20 cellular contexts compared by ENCODE assay signal in genomic region chr18:9925369-9925768, GRCh38. TPM values are rescaled to one million over a fixed set of nuclear protein-coding genes. Genes with fewer than 3 reads are reported as not detected.
A peak's percentile ranks its signal among the peaks of the same experiment; 100 is the strongest.
DNase-seq lines count a peak whose midpoint lies in the region; ATAC-seq, FAIRE-seq and TF ChIP-seq lines count a peak whose summit lies in the region.
"Had no signal": no experiment of that assay in that cellular context is flagged by ENCODE, and none has a peak within 500 bp of the region (broad histone marks: within the 10 kb centered on the region; RNA-seq: fewer than 3 reads in every experiment).

No MANE protein-coding gene starts in this region.

- TF ChIP-seq CTCF in mammary epithelial cell (conservative IDR thresholded peaks at IDR 0.05 in 1 of 2, IDR thresholded peaks at IDR 0.05 in 1 of 2; ENCODE audit: extremely low read depth in 1 of 2, insufficient read depth in 1 of 2, low read depth in 1 of 2, low read length in 2 of 2): no peak
- TF ChIP-seq CTCF in heart right ventricle (IDR thresholded peaks at IDR 0.05): no peak
- TF ChIP-seq CTCF in gastrocnemius medialis (IDR thresholded peaks at IDR 0.05 in 4 of 5, conservative IDR thresholded peaks at IDR 0.05 in 1 of 5): no peak
- TF ChIP-seq CTCF in Calu3 (IDR thresholded peaks at IDR 0.05; ENCODE audit: unreplicated experiment): no peak

- no peak overlapping the region for H2AFZ ChIP-seq in mammary epithelial cell (ENCODE audit: low read depth, low read length)
- H2AFZ ChIP-seq: PC-9 had no signal

- H3K4me1 Mint-ChIP-seq in T-helper 17 cell: peaks cover 36% of the 10 kb centered on the region
- peaks cover 38% of the 10 kb centered on the region for H3K4me1 Mint-ChIP-seq in Calu3 (ENCODE audit: low read depth, unreplicated experiment)

- WGBS in mammary epithelial cell (ENCODE audit: low coverage, missing lambda C conversion rate): 57% methylated on average over 1 of the region's 1 CpG
- 20 to 35% methylated on average over 1 of the region's 1 CpG for WGBS in heart right ventricle, 2 donors

- H3K4me2 ChIP-seq in mammary epithelial cell (ENCODE audit: insufficient read depth, low read depth, low read length): no peak overlapping the region

- in situ Hi-C loops in mammary epithelial cell (cut with MboI; ENCODE audit: low sequenced_read_pairs in 2 of 2): no loop called here
- in situ Hi-C loops in gastrocnemius medialis (cut with MboI; ENCODE audit: low sequenced_read_pairs in 4 of 4): loop anchor here in 1 of 4 donors (25.0 kb wide), 1 partner anchor 338 kb away; no protein-coding TSS in a partner anchor

- BruUV-seq in mammary epithelial cell (replicated peaks; lab: Mats Ljungman, UMichigan) (no TSS peak), Calu3 (replicated peaks; lab: Mats Ljungman, UMichigan) (no TSS peak)

- H3K27ac ChIP-seq in mammary epithelial cell (ENCODE audit: insufficient read depth, low read depth, low read length): peak overlapping the region; percentile 22
- H3K27ac ChIP-seq in heart right ventricle: peak overlapping the region in 4 of 10 donors; percentile 7 to 46 (median 32)
- H3K27ac ChIP-seq in gastrocnemius medialis: peak overlapping the region in 3 of 4 donors; percentile 1 to 25 (median 12)
- H3K27ac ChIP-seq: PC-9 had no signal

- H3K4me3 Mint-ChIP-seq in T-helper 17 cell: no peak overlapping the region
- no peak overlapping the region for H3K4me3 Mint-ChIP-seq in Calu3 (ENCODE audit: low read depth, unreplicated experiment)
- H3K4me3 Mint-ChIP-seq: activated CD8-positive, alpha-beta memory T cell treated with anti-CD3 and anti-CD28 coated beads, Interleukin-2, amount 10 ng/mL, durations not matched to agents 7 days and 5 days; WTC11 had no signal

- H3K27me3 ChIP-seq in mammary epithelial cell (ENCODE audit: insufficient read depth, low read length) (no peaks in the 10 kb centered on the region), heart right ventricle (no peaks in the 10 kb centered on the region), gastrocnemius medialis (no peaks in the 10 kb centered on the region)
- H3K27me3 ChIP-seq: left lung, spleen had no signal

- peaks cover 43% of the 10 kb centered on the region for H3K4me1 ChIP-seq in mammary epithelial cell (ENCODE audit: insufficient read depth, low read length)
- peaks cover 6 to 100% (median 98%) of the 10 kb centered on the region in 9 donors for H3K4me1 ChIP-seq in heart right ventricle
- peaks cover 92 to 96% of the 10 kb centered on the region in 2 donors for H3K4me1 ChIP-seq in gastrocnemius medialis

- peaks cover 46% of the 10 kb centered on the region for H4K20me1 ChIP-seq in mammary epithelial cell (ENCODE audit: insufficient read depth, low read length)

- peak in 5 of 8 donors; percentile 34 to 66 (median 51) for ATAC-seq in heart right ventricle
- ATAC-seq in gastrocnemius medialis: no peak
- ATAC-seq in GM21515 (IDR thresholded peaks at IDR 0.05; ENCODE audit: unreplicated experiment): no peak
- ATAC-seq in T-helper 17 cell: no peak
- ATAC-seq: activated CD8-positive, alpha-beta memory T cell treated with anti-CD3 and anti-CD28 coated beads, Interleukin-2, amount 10 ng/mL, durations not matched to agents 7 days and 5 days; left lung; WTC11 had no signal

- DNase-seq in HCEC 1CT: peak; percentile 12
- DNase-seq in mammary epithelial cell: no peak
- no peak for DNase-seq in heart right ventricle
- DNase-seq in gastrocnemius medialis: no peak
- DNase-seq in T-helper 17 cell: no peak
- no peak for DNase-seq in Calu3
- DNase-seq in HTR-8/SVneo (ENCODE audit: insufficient read length, low spot score): no peak
- DNase-seq: activated CD8-positive, alpha-beta memory T cell treated with anti-CD3 and anti-CD28 coated beads, Interleukin-2, amount 10 ng/mL, durations not matched to agents 7 days and 5 days; activated naive CD4-positive, alpha-beta T cell treated with Interleukin-2 at 50 U/mL for 16 hours; C1 segment of cervical spinal cord; central memory CD4-positive, alpha-beta T cell; DMS79 treated with DMSO at 0.1 percent for 48 hours; left lung; NCI-H1436 treated with DMSO at 0.1 percent for 48 hours; NCI-H510A; PC-9; spleen; SW 1271 had no signal

- H3K79me2 ChIP-seq in mammary epithelial cell (ENCODE audit: insufficient read depth, low read length): peaks cover 99% of the 10 kb centered on the region

- H3K4me3 ChIP-seq in mammary epithelial cell (replicated peaks in 1 of 3; ENCODE audit: insufficient read depth in 1 of 3, low read depth in 2 of 3, low read length in 3 of 3): no peak overlapping the region
- H3K4me3 ChIP-seq in heart right ventricle: no peak overlapping the region
- H3K4me3 ChIP-seq in gastrocnemius medialis: no peak overlapping the region
- H3K4me3 ChIP-seq: left lung, PC-9, spleen had no signal

- no peak for TF ChIP-seq POLR2A in gastrocnemius medialis (IDR thresholded peaks at IDR 0.05)

- H3K27ac Mint-ChIP-seq in T-helper 17 cell (no peak overlapping the region), Calu3 (ENCODE audit: unreplicated experiment) (no peak overlapping the region)
- H3K27ac Mint-ChIP-seq: activated CD8-positive, alpha-beta memory T cell treated with anti-CD3 and anti-CD28 coated beads, Interleukin-2, amount 10 ng/mL, durations not matched to agents 7 days and 5 days; WTC11 had no signal

- H3K9me3 ChIP-seq in mammary epithelial cell (replicated peaks; ENCODE audit: insufficient read depth, low read length) (no peaks in the 10 kb centered on the region), heart right ventricle (no peaks in the 10 kb centered on the region), gastrocnemius medialis (no peaks in the 10 kb centered on the region), T-helper 17 cell (ENCODE audit: control insufficient read depth, low read length, poor library complexity, severe bottlenecking) (no peaks in the 10 kb centered on the region)
- H3K9me3 ChIP-seq: left lung, spleen had no signal

- intact Hi-C loops in mammary epithelial cell (cut with micrococcal nuclease): no loop called here
- intact Hi-C loops in heart right ventricle (cut with DNase I): loop anchor here in 1 of 10 donors (5.0 to 10.0 kb wide), 2 partner anchors 103 to 221 kb away; partner anchors contain the start of gene RAB31
- intact Hi-C loops in gastrocnemius medialis (cut with DNase I; ENCODE audit: low total_unique reads): no loop called here
- intact Hi-C loops in Calu3 (cut with micrococcal nuclease; ENCODE audit: unreplicated experiment): loop anchor here (10.0 kb wide), 2 partner anchors 141 to 331 kb away; no protein-coding TSS in a partner anchor

- H3K9ac ChIP-seq in mammary epithelial cell (ENCODE audit: insufficient read depth, low read length): no peak overlapping the region

- dilution Hi-C loops in mammary epithelial cell (cut with HindIII; ENCODE audit: low sequenced_read_pairs): no loop called here

- no peaks in the 10 kb centered on the region for H3K9me3 Mint-ChIP-seq in Calu3 (ENCODE audit: low read depth, unreplicated experiment)
- H3K9me3 Mint-ChIP-seq: WTC11 had no signal

- H3K36me3 ChIP-seq in mammary epithelial cell (ENCODE audit: insufficient read depth, low read length) (no peaks in the 10 kb centered on the region), heart right ventricle (no peaks in the 10 kb centered on the region), gastrocnemius medialis (no peaks in the 10 kb centered on the region)
- H3K36me3 ChIP-seq: left lung, spleen had no signal

- H3K27me3 Mint-ChIP-seq in T-helper 17 cell (no peaks in the 10 kb centered on the region), Calu3 (ENCODE audit: unreplicated experiment) (no peaks in the 10 kb centered on the region)
- H3K27me3 Mint-ChIP-seq: activated CD8-positive, alpha-beta memory T cell treated with anti-CD3 and anti-CD28 coated beads, Interleukin-2, amount 10 ng/mL, durations not matched to agents 7 days and 5 days had no signal

- H3K36me3 Mint-ChIP-seq in T-helper 17 cell (ENCODE audit: low read depth) (no peaks in the 10 kb centered on the region), Calu3 (ENCODE audit: insufficient read depth, unreplicated experiment) (no peaks in the 10 kb centered on the region)
- H3K36me3 Mint-ChIP-seq: activated CD8-positive, alpha-beta memory T cell treated with anti-CD3 and anti-CD28 coated beads, Interleukin-2, amount 10 ng/mL, durations not matched to agents 7 days and 5 days; WTC11 had no signal

- FAIRE-seq in HTR-8/SVneo (lab: Jason Lieb, UNC): no peak

- CTCF ChIA-PET in mammary epithelial cell (lab: Charles Lee; ENCODE audit: low non-redundant PET) (no interaction called here), Calu3 (lab: Charles Lee) (no interaction called here)

RNA-seq across cellular contexts. Expression of gene VAPA, which starts 11.6 kb away (rescaled TPM):
- total RNA-seq in mammary epithelial cell (100 to 1,000 TPM; 199 to 223 TPM), heart right ventricle (100 to 1,000 TPM; 202 to 269 (median 237) TPM), gastrocnemius medialis (100 to 1,000 TPM; 227 to 320 (median 243) TPM), T-helper 17 cell (100 to 1,000 TPM; 149 to 161 TPM), Calu3 (2022) (196 and 227 TPM in 2 replicates)
- polyA plus RNA-seq in mammary epithelial cell (225 TPM), heart right ventricle (100 to 1,000 TPM in 1 of 2 donors, 10 to 100 TPM in 1; 33.2 to 152 TPM)
- 311 TPM for polyA minus RNA-seq in mammary epithelial cell

RNA-seq across cellular contexts. Expression of gene TXNDC2, which starts 39.6 kb away (rescaled TPM):
- not detected for total RNA-seq in mammary epithelial cell
- polyA plus RNA-seq in mammary epithelial cell: 0.09 TPM
- 0.67 TPM for polyA minus RNA-seq in mammary epithelial cell
- total RNA-seq in heart right ventricle: under 1 TPM in 1 of 10 donors, not detected in 9; 0.22 TPM
- under 1 TPM in 1 of 2 donors, not detected in 1; 0.04 TPM for polyA plus RNA-seq in heart right ventricle
- total RNA-seq in gastrocnemius medialis: not detected
- total RNA-seq in T-helper 17 cell: not detected
- total RNA-seq in Calu3 (2022): not detected in 2 replicates
- total RNA-seq: activated CD8-positive, alpha-beta memory T cell treated with anti-CD3 and anti-CD28 coated beads, Interleukin-2, amount 10 ng/mL, durations not matched to agents 7 days and 5 days had no signal

Comparison
In these comparisons a context has a peak if more than half of its experiments do, and no peak if none do; other contexts are left out.
1. ATAC-seq: peak in heart right ventricle (5 of 8); none in gastrocnemius medialis (0 of 2), GM21515 (single experiment) and T-helper 17 cell (single experiment).